8 cellular contexts compared by ENCODE assay signal in genomic region chr17:58329035-58329807, GRCh38. TPM values are rescaled to one million over a fixed set of nuclear protein-coding genes. Genes with fewer than 3 reads are reported as not detected.
DNase-seq lines count a peak whose midpoint lies in the region; ATAC-seq and TF ChIP-seq lines count a peak whose summit lies in the region.

No MANE protein-coding gene starts in this region.

- H3K36me3 ChIP-seq in right lobe of liver, result no peaks in the 10 kb centered on the region

- H3K9me3 ChIP-seq in right lobe of liver, result no peaks in the 10 kb centered on the region

- TF ChIP-seq CTCF in right lobe of liver (IDR thresholded peaks at IDR 0.05), result peak in 3 of 4 donors; percentile 20 to 36 (median 21)

- WGBS in right lobe of liver (ENCODE audit: insufficient coverage, low coverage, low lambda C conversion rate, missing lambda C conversion rate), result 24% methylated on average over 15 of the region's 16 CpGs

- H3K27ac ChIP-seq in angular gyrus (ENCODE audit: low read depth, low read length) (peak overlapping the region; percentile 77), right lobe of liver (peak overlapping the region in 2 of 3 donors; percentile 18 to 47)

- no peak for TF ChIP-seq POLR2A in right lobe of liver (IDR thresholded peaks at IDR 0.05)

- no peaks in the 10 kb centered on the region for H3K27me3 ChIP-seq in right lobe of liver

- intact Hi-C loops in Right ventricle myocardium superior (cut with DNase I), result no loop called here
- intact Hi-C loops in cardiac septum (cut with DNase I), result no loop called here
- intact Hi-C loops in right lobe of liver (cut with DNase I), result loop anchor here in 1 of 2 donors (10.0 kb wide), 1 partner anchor 46 kb away; no protein-coding TSS in a partner anchor

- H3K4me1 ChIP-seq in right lobe of liver, result peaks cover 0 to 4% (median 0%) of the 10 kb centered on the region in 4 donors

- ATAC-seq in Right ventricle myocardium superior (ENCODE audit: poor library complexity) (peak; percentile 19), HG03097 (IDR thresholded peaks at IDR 0.05; ENCODE audit: low FRiP score, unreplicated experiment) (peak; percentile 42), SK-N-SH treated with all-trans-retinoic acid at 6 μM for 48 hours (peak; percentile 23; the same call in 2 of the 3 replicates), right lobe of liver (peak; percentile 30 to 48 (median 37))

- DNase-seq in Right ventricle myocardium superior (no peak), cardiac septum (ENCODE audit: low spot score) (no peak), right lobe of liver (peak in 2 of 3 donors; percentile 47 to 73), NCI-H446 (lab: John Stamatoyannopoulos, UW) (no peak)
- peak; percentile 79 for DNase-seq in stimulated activated CD8-positive, alpha-beta memory T cell treated with anti-CD3 and anti-CD28 coated beads, Interleukin-7, amount 100 ng/mL, for 24 hours (ENCODE audit: low read depth)

- H3K4me3 ChIP-seq in right lobe of liver, result no peak overlapping the region

TF ChIP-seq in SK-N-SH treated with all-trans-retinoic acid at 6 μM for 48 hours, 23 proteins besides CTCF, POLR2A, EP300 and RAD21:
- TF ChIP-seq CREB5 (CRISPR knock-in tag; IDR thresholded peaks at IDR 0.05; ENCODE audit: low read depth), result no peak
- no peak for TF ChIP-seq ISL1 (CRISPR knock-in tag; IDR thresholded peaks at IDR 0.05)
- TF ChIP-seq OSR1 (CRISPR knock-in tag; IDR thresholded peaks at IDR 0.05), result no peak
- no peak for TF ChIP-seq ARNTL (CRISPR knock-in tag; IDR thresholded peaks at IDR 0.05; ENCODE audit: borderline replicate concordance, low read depth)
- no peak for TF ChIP-seq RARB (CRISPR knock-in tag; IDR thresholded peaks at IDR 0.05)
- no peak for TF ChIP-seq CSRNP3 (CRISPR knock-in tag; IDR thresholded peaks at IDR 0.05)
- TF ChIP-seq PPARA (CRISPR knock-in tag; IDR thresholded peaks at IDR 0.05; ENCODE audit: borderline replicate concordance), result no peak
- no peak for TF ChIP-seq ZFP30 (CRISPR knock-in tag; IDR thresholded peaks at IDR 0.05)
- TF ChIP-seq ZNF70 (CRISPR knock-in tag; IDR thresholded peaks at IDR 0.05), result no peak
- TF ChIP-seq ZC3H10 (CRISPR knock-in tag; IDR thresholded peaks at IDR 0.05), result no peak

RNA-seq across cellular contexts. Expression of gene TSPOAP1, which starts 0.6 kb away (rescaled TPM):
- total RNA-seq in Right ventricle myocardium superior, result 13.6 TPM
- 10.7 TPM for total RNA-seq in cardiac septum
- total RNA-seq in right lobe of liver, result 1 to 10 TPM in 5 of 6 experiments, under 1 TPM in 1; 0.87 to 8.3 (median 3.8) TPM

RNA-seq across cellular contexts. Expression of gene SUPT4H1, which starts 22.8 kb away (rescaled TPM):
- total RNA-seq in Right ventricle myocardium superior, result 59.2 TPM
- total RNA-seq in cardiac septum, result 49.4 TPM
- total RNA-seq in right lobe of liver, result 10 to 100 TPM; 24.8 to 50.9 (median 37.0) TPM

RNA-seq across cellular contexts. Expression of gene MPO, which starts 48.5 kb away (rescaled TPM):
- total RNA-seq in Right ventricle myocardium superior (0.05 TPM), cardiac septum (0.94 TPM), right lobe of liver (1 to 10 TPM in 2 of 6 experiments, under 1 TPM in 2, not detected in 2; 0.26 to 4.2 (median 1.9) TPM)

Comparison
In these comparisons a context has a peak if more than half of its experiments do, and no peak if none do; other contexts are left out.
1. DNase-seq: peak in right lobe of liver (2 of 3) and stimulated activated CD8-positive, alpha-beta memory T cell treated with anti-CD3 and anti-CD28 coated beads, Interleukin-7, amount 100 ng/mL, for 24 hours (single experiment); none in Right ventricle myocardium superior (single experiment), cardiac septum (single experiment) and NCI-H446 (0 of 2).
2. Peak in every context shown above with its lines, with median percentiles within 50 percentile points of each other: ATAC-seq.